ENCODE assay signal across 34 cellular contexts in genomic region chr6:117597755-117598154, GRCh38.
"Had no signal": no experiment of that assay in that cellular context is flagged by ENCODE, and none has a peak within 500 bp of the region (broad histone marks: within the 10 kb centered on the region; RNA-seq: fewer than 3 reads in every experiment).

No MANE protein-coding gene starts in this region.

- H3K4me3 Mint-ChIP-seq: activated B cell treated with CpG ODN at 0.5 μM for 24 hours; activated CD8-positive, alpha-beta memory T cell treated with anti-CD3 and anti-CD28 coated beads, Interleukin-2, amount 10 ng/mL, durations not matched to agents 7 days and 5 days; activated CD8-positive, alpha-beta T cell treated with anti-CD3 and anti-CD28 coated beads, Interleukin-2, amount 10 ng/mL, durations not matched to agents 7 days and 5 days; activated naive CD4-positive, alpha-beta T cell treated with anti-CD3 and anti-CD28 coated beads, Interleukin-2, amount 10 ng/mL, durations not matched to agents 7 days and 5 days; activated T-helper 1 cell treated with anti-CD3 and anti-CD28 coated beads, Interleukin-12 subunit alpha, Interleukin-12 subunit beta, Interleukin-2, Interleukin-4 antibody, amounts not matched to agents 30 ng/mL and 10 ng/mL and 1 ng/mL, durations not matched to agents 14 hours and 24 hours and 36 hours; T-helper 17 cell had no signal

- DNase-seq: activated B cell treated with CpG ODN at 0.5 μM for 24 hours; activated CD4-positive, alpha-beta T cell treated with anti-CD3 and anti-CD28 coated beads for 48 hours; activated CD4-positive, alpha-beta T cell treated with anti-CD3 and anti-CD28 coated beads, Interleukin-2, amount 50 U/mL, for 1 hour; activated CD4-positive, alpha-beta T cell treated with anti-CD3 and anti-CD28 coated beads, Interleukin-2, amount 50 U/mL, for 48 hours; activated CD8-positive, alpha-beta memory T cell treated with anti-CD3 and anti-CD28 coated beads, Interleukin-2, amount 10 ng/mL, durations not matched to agents 7 days and 5 days; activated CD8-positive, alpha-beta memory T cell treated with anti-CD3 and anti-CD28 coated beads, Interleukin-2, amount 50 U/mL, for 4 hours; activated CD8-positive, alpha-beta T cell treated with anti-CD3 and anti-CD28 coated beads, Interleukin-2, amount 10 ng/mL, durations not matched to agents 7 days and 5 days; activated effector memory CD4-positive, alpha-beta T cell treated with anti-CD3 and anti-CD28 coated beads, Interleukin-2, amount 50 U/mL, for 16 hours; activated naive CD4-positive, alpha-beta T cell treated with anti-CD3 and anti-CD28 coated beads, Interleukin-2, amount 10 ng/mL, durations not matched to agents 7 days and 5 days; activated T-cell treated with anti-CD3 and anti-CD28 coated beads, Interleukin-2, amount 50 U/mL, for 1 hour; activated T-cell treated with anti-CD3 and anti-CD28 coated beads, Interleukin-2, amount 50 U/mL, for 48 hours; amniotic stem cell; anterior cingulate cortex; caudate nucleus; cortex of kidney; dermis blood vessel endothelial cell; effector CD4-positive, alpha-beta T cell; erythroblast; foreskin keratinocyte; gastrocnemius medialis; glutamatergic neuron; heart left ventricle; T-helper 1 cell; T-helper 17 cell; T1000; WERI-Rb-1 had no signal

- H3K9me3 ChIP-seq: esophagus muscularis mucosa, gastrocnemius medialis had no signal

- H3K27me3 ChIP-seq: esophagus muscularis mucosa, foreskin keratinocyte, gastrocnemius medialis, heart left ventricle had no signal

- FAIRE-seq: astrocyte, colon had no signal

- H3K4me3 ChIP-seq: esophagus muscularis mucosa, gastrocnemius medialis, heart left ventricle had no signal

- ATAC-seq: activated CD4-positive, CD25-positive, alpha-beta regulatory T cell treated with anti-CD3 and anti-CD28 coated beads, Interleukin-2, amount 50 U/mL, for 24 hours; activated CD8-positive, alpha-beta memory T cell treated with anti-CD3 and anti-CD28 coated beads, Interleukin-2, amount 10 ng/mL, durations not matched to agents 7 days and 5 days; activated CD8-positive, alpha-beta T cell treated with anti-CD3 and anti-CD28 coated beads, Interleukin-2, amount 10 ng/mL, durations not matched to agents 7 days and 5 days; foreskin keratinocyte; gastrocnemius medialis; heart left ventricle; T-helper 17 cell had no signal

- H3K27ac ChIP-seq: esophagus muscularis mucosa, foreskin keratinocyte, gastrocnemius medialis, heart left ventricle, WERI-Rb-1 had no signal

- H3K27me3 Mint-ChIP-seq: activated B cell treated with CpG ODN at 0.5 μM for 24 hours; activated CD8-positive, alpha-beta memory T cell treated with anti-CD3 and anti-CD28 coated beads, Interleukin-2, amount 10 ng/mL, durations not matched to agents 7 days and 5 days; activated naive CD4-positive, alpha-beta T cell treated with anti-CD3 and anti-CD28 coated beads, Interleukin-2, amount 10 ng/mL, durations not matched to agents 7 days and 5 days; activated naive CD8-positive, alpha-beta T cell; T-helper 17 cell had no signal

- H3K27ac Mint-ChIP-seq: activated B cell treated with CpG ODN at 0.5 μM for 24 hours; activated CD8-positive, alpha-beta memory T cell treated with anti-CD3 and anti-CD28 coated beads, Interleukin-2, amount 10 ng/mL, durations not matched to agents 7 days and 5 days; activated CD8-positive, alpha-beta T cell treated with anti-CD3 and anti-CD28 coated beads, Interleukin-2, amount 10 ng/mL, durations not matched to agents 7 days and 5 days; activated naive CD4-positive, alpha-beta T cell treated with anti-CD3 and anti-CD28 coated beads, Interleukin-2, amount 10 ng/mL, durations not matched to agents 7 days and 5 days; activated naive CD8-positive, alpha-beta T cell; activated T-helper 1 cell treated with anti-CD3 and anti-CD28 coated beads, Interleukin-12 subunit alpha, Interleukin-12 subunit beta, Interleukin-2, Interleukin-4 antibody, amounts not matched to agents 30 ng/mL and 10 ng/mL and 1 ng/mL, durations not matched to agents 14 hours and 24 hours and 36 hours; activated T-helper 2 cell treated with anti-CD3 and anti-CD28 coated beads, Interferon-gamma antibody, Interleukin-2, Interleukin-4, amounts not matched to agents 10 μg/mL and 5 μg/mL and 100 μg/mL, durations not matched to agents 14 hours and 24 hours and 36 hours; T-helper 17 cell; T-helper 2 cell treated with Interferon-gamma antibody and Interleukin-4, amounts not matched to agents 5 μg/mL and 100 μg/mL, for 36 hours had no signal
